In the genomic region with DNA sequence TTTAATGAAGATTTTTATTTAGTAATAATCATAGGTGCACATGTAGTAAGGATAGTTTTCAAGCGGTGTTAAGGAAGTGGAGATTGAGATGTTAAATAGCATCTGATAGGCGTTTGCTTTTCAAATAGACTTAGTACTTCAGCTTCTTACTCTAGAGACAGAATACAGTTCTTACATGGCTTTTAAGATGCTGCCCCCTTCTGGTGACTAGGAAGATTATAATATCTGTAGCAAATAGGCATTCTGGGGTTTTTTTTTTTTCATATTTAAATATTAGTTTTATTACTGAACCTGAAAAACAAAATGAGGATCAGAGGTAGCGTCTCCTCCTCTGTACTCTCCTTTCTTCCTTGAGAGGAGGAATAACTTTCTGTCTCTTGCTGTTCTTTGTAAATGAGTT, we compare ENCODE assay signal across 8 cellular contexts.
DNase-seq lines count a peak whose midpoint lies in the region; ATAC-seq and TF ChIP-seq lines count a peak whose summit lies in the region.

No MANE protein-coding gene starts in this region.

- H3K27me3 ChIP-seq in Karpas-422 (ENCODE audit: low read length) = no peaks in the 10 kb centered on the region
- no peaks in the 10 kb centered on the region for H3K27me3 ChIP-seq in NT2/D1 (ENCODE audit: insufficient read depth, insufficient read length)
- H3K27me3 ChIP-seq in lower lobe of right lung (ENCODE audit: low read depth) = no peaks in the 10 kb centered on the region

- no peaks in the 10 kb centered on the region for H3K79me2 ChIP-seq in Karpas-422 (ENCODE audit: low read length)

- H3K9me3 ChIP-seq in Karpas-422 (ENCODE audit: low read length) = no peaks in the 10 kb centered on the region
- no peaks in the 10 kb centered on the region for H3K9me3 ChIP-seq in NT2/D1 (ENCODE audit: insufficient read depth, low read length)
- no peaks in the 10 kb centered on the region for H3K9me3 ChIP-seq in lower lobe of right lung

- H2AFZ ChIP-seq in Karpas-422 (ENCODE audit: low read length) = no peak overlapping the region

- H3K4me3 ChIP-seq in Karpas-422 (ENCODE audit: low read length) = no peak overlapping the region
- H3K4me3 ChIP-seq in NT2/D1 (ENCODE audit: insufficient read length, low read depth) = no peak overlapping the region
- H3K4me3 ChIP-seq in lower lobe of right lung = no peak overlapping the region

- H3K27ac ChIP-seq in Karpas-422 (ENCODE audit: low read length) = no peak overlapping the region
- H3K27ac ChIP-seq in lower lobe of right lung = no peak overlapping the region

- no peak overlapping the region for H3K4me2 ChIP-seq in Karpas-422 (ENCODE audit: low read depth, low read length, poor library complexity, severe bottlenecking)

- H3K36me3 ChIP-seq in Karpas-422 (ENCODE audit: insufficient read depth, low read length) = no peaks in the 10 kb centered on the region
- H3K36me3 ChIP-seq in NT2/D1 (ENCODE audit: insufficient read depth, insufficient read length, low read length) = peaks cover 10% of the 10 kb centered on the region
- H3K36me3 ChIP-seq in lower lobe of right lung = no peaks in the 10 kb centered on the region

- H3K4me1 ChIP-seq in Karpas-422 (ENCODE audit: low read length) (no peaks in the 10 kb centered on the region), NT2/D1 (ENCODE audit: insufficient read depth, insufficient read length) (peaks cover 18% of the 10 kb centered on the region), lower lobe of right lung (peaks cover 11% of the 10 kb centered on the region)

- H3K9ac ChIP-seq in Karpas-422 (ENCODE audit: low read length) (no peak overlapping the region), NT2/D1 (ENCODE audit: insufficient read length, low read depth) (no peak overlapping the region)

- peak; percentile 65 for TF ChIP-seq CTCF in lower lobe of right lung (IDR thresholded peaks at IDR 0.05)

- intact Hi-C loops in lower lobe of right lung (cut with DNase I) = loop anchor here (5.0 to 10.0 kb wide), 2 partner anchors 151 to 457 kb away; no protein-coding TSS in a partner anchor

- H4K20me1 ChIP-seq in Karpas-422 (ENCODE audit: insufficient read depth, low read depth, low read length) = no peaks in the 10 kb centered on the region

- H3K9me2 ChIP-seq in Karpas-422 (replicated peaks; ENCODE audit: insufficient read depth, low read length) = no peaks in the 10 kb centered on the region

- peak; percentile 67 to 77 for ATAC-seq in lower lobe of right lung
- no peak for ATAC-seq in GM18873 (IDR thresholded peaks at IDR 0.05; ENCODE audit: low FRiP score, unreplicated experiment)

- DNase-seq in DMS 273 treated with DMSO at 0.1 percent for 48 hours (lab: John Stamatoyannopoulos, UW) (peak; percentile 82), Karpas-422 (peak; percentile 84), NT2/D1 (ENCODE audit: low read depth, low spot score) (peak; percentile 55), dedifferentiated amniotic fluid mesenchymal stem cell (ENCODE audit: extremely low spot score) (peak; percentile 82), lower lobe of right lung (no peak), occipital lobe (lab: John Stamatoyannopoulos, UW) (no peak)
- no peak for DNase-seq in activated CD8-positive, alpha-beta memory T cell treated with anti-CD3 and anti-CD28 coated beads, Interleukin-2, amount 50 U/mL, for 4 hours

Comparison
In these comparisons a context has a peak if more than half of its experiments do, and no peak if none do; other contexts are left out.
1. DNase-seq: peak in DMS 273 treated with DMSO at 0.1 percent for 48 hours (single experiment), Karpas-422 (single experiment), NT2/D1 (single experiment) and dedifferentiated amniotic fluid mesenchymal stem cell (single experiment); none in lower lobe of right lung (single experiment), occipital lobe (single experiment) and activated CD8-positive, alpha-beta memory T cell treated with anti-CD3 and anti-CD28 coated beads, Interleukin-2, amount 50 U/mL, for 4 hours (single experiment).